Comparison of ENCODE assay signal across 8 cellular contexts in the genomic region with DNA sequence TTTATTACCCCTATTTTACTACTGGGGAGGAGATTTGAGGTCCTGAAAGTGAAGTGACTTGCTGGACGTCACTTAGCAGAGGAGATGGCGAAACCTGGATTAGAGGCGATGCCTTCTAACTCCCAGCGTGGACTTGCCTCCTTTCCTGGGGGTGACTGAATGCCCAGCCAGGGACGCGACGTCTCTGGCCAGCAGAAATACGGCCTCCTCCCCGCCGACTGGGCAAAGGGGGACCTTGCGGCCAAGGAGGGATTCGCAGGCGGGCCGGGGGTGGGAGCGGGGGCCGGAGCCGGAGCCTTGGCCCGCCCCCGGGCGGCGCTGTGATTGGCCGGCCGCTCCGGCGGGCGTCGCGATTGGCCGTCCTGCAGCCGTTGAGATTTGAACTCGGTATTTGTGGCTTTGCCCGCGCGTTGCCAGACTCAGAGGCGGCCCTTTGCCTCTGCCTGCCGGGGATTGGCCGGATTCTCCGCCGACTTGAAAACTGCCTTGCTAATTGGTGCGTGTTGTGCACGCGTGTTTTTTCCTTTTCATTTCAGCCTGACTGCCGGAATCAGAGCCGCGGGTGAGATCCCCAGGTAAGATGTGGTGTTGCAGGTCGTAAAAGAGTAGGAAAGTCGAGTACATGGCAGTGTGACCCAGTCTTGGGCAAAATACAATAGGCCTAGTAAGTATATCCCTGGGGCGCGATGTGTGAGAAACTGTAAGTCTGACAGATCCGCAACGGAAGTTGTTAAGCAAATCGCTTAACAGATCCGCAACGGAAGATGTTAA. TPM values are rescaled to one million over a fixed set of nuclear protein-coding genes. Genes with fewer than 3 reads are reported as not detected.
DNase-seq lines count a peak whose midpoint lies in the region; ATAC-seq and TF ChIP-seq lines count a peak whose summit lies in the region.

A gene with protein sequence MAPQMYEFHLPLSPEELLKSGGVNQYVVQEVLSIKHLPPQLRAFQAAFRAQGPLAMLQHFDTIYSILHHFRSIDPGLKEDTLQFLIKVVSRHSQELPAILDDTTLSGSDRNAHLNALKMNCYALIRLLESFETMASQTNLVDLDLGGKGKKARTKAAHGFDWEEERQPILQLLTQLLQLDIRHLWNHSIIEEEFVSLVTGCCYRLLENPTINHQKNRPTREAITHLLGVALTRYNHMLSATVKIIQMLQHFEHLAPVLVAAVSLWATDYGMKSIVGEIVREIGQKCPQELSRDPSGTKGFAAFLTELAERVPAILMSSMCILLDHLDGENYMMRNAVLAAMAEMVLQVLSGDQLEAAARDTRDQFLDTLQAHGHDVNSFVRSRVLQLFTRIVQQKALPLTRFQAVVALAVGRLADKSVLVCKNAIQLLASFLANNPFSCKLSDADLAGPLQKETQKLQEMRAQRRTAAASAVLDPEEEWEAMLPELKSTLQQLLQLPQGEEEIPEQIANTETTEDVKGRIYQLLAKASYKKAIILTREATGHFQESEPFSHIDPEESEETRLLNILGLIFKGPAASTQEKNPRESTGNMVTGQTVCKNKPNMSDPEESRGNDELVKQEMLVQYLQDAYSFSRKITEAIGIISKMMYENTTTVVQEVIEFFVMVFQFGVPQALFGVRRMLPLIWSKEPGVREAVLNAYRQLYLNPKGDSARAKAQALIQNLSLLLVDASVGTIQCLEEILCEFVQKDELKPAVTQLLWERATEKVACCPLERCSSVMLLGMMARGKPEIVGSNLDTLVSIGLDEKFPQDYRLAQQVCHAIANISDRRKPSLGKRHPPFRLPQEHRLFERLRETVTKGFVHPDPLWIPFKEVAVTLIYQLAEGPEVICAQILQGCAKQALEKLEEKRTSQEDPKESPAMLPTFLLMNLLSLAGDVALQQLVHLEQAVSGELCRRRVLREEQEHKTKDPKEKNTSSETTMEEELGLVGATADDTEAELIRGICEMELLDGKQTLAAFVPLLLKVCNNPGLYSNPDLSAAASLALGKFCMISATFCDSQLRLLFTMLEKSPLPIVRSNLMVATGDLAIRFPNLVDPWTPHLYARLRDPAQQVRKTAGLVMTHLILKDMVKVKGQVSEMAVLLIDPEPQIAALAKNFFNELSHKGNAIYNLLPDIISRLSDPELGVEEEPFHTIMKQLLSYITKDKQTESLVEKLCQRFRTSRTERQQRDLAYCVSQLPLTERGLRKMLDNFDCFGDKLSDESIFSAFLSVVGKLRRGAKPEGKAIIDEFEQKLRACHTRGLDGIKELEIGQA (N-terminal part only) (plus strand): TSS at position 523 of the 771 bp plus-strand sequence. CDS start 997 bp downstream, outside the sequence.

- peaks cover 28% of the 10 kb centered on the region for H3K4me1 Mint-ChIP-seq in activated B cell treated with CpG ODN at 0.5 μM for 24 hours

- peaks cover 41% of the 10 kb centered on the region for H3K36me3 Mint-ChIP-seq in activated B cell treated with CpG ODN at 0.5 μM for 24 hours (ENCODE audit: low read depth)

- H3K9me3 Mint-ChIP-seq in activated B cell treated with CpG ODN at 0.5 μM for 24 hours, result no peaks in the 10 kb centered on the region

- intact Hi-C loops in activated B cell treated with CpG ODN at 0.5 μM for 24 hours (cut with micrococcal nuclease), result loop anchor here (1.0 kb wide), 10 partner anchors 23 to 359 kb away; a partner anchor contains a TSS

- H3K27me3 Mint-ChIP-seq in activated B cell treated with CpG ODN at 0.5 μM for 24 hours, result no peaks in the 10 kb centered on the region

- H3K4me3 Mint-ChIP-seq in activated B cell treated with CpG ODN at 0.5 μM for 24 hours, result peak within 1 kb of the TSS; percentile 97

- DNase-seq in AG08396 (ENCODE audit: low spot score), result peak; percentile 98
- DNase-seq in NCI-H226, result peak; percentile 96
- peak; percentile 85 for DNase-seq in activated B cell treated with CpG ODN at 0.5 μM for 24 hours
- DNase-seq in caudate nucleus (lab: John Stamatoyannopoulos, UW), result peak; percentile 58 to 98 (median 94)
- DNase-seq in inferior parietal cortex (ENCODE audit: extremely low spot score), result peak; percentile 96
- DNase-seq in stimulated activated CD4-positive, alpha-beta T cell treated with anti-CD3 and anti-CD28 coated beads, Interleukin-12 subunit alpha, Interleukin-12 subunit beta, amount 100 ng/mL, for 24 hours (ENCODE audit: low read depth in 2 of 2), result peak; percentile 90 to 93

- CTCF ChIA-PET in activated B cell treated with CpG ODN at 0.5 μM for 24 hours (lab: Charles Lee), result interaction anchor here (0.9 to 1.4 kb wide), 3 partner anchors 23 to 44 kb away, joined by 3 to 11 read pairs (median 3); a partner anchor contains a TSS

- H3K27ac ChIP-seq in caudate nucleus (ENCODE audit: low read depth, low read length), result peak within 1 kb of the TSS; percentile 91

- TF ChIP-seq CTCF in activated B cell treated with CpG ODN at 0.5 μM for 24 hours (IDR thresholded peaks at IDR 0.05), result no peak

- POLR2A ChIA-PET in activated B cell treated with CpG ODN at 0.5 μM for 24 hours (lab: Charles Lee), result interaction anchor here (0.6 to 4.3 kb wide), 30 partner anchors 9 to 629 kb away, joined by 3 to 89 read pairs (median 6); a partner anchor contains a TSS

- peak within 1 kb of the TSS; percentile 96 for H3K27ac Mint-ChIP-seq in activated B cell treated with CpG ODN at 0.5 μM for 24 hours

- peak; percentile 89 for ATAC-seq in GM18909 (IDR thresholded peaks at IDR 0.05; ENCODE audit: poor library complexity, unreplicated experiment)
- peak; percentile 90 for ATAC-seq in HG03175 (IDR thresholded peaks at IDR 0.05; ENCODE audit: unreplicated experiment)
- ATAC-seq in activated B cell treated with CpG ODN at 0.5 μM for 24 hours (ENCODE audit: low read depth), result peak; percentile 85

RNA-seq across cellular contexts. Expression of the gene that starts here (rescaled TPM):
- total RNA-seq in activated B cell treated with CpG ODN at 0.5 μM for 24 hours, result 38.4 and 40.9 TPM in 2 replicates

Comparison
In these comparisons a context has a peak if more than half of its experiments do, and no peak if none do; other contexts are left out.
1. Peak in every context shown above with its lines: DNase-seq, ATAC-seq and H3K27ac ChIP-seq.